11 cellular contexts compared by ENCODE assay signal in genomic region chr1:207839083-207839413, GRCh38.
DNase-seq lines count a peak whose midpoint lies in the region; ATAC-seq and TF ChIP-seq lines count a peak whose summit lies in the region.
"Had no signal": no experiment of that assay in that cellular context is flagged by ENCODE, and none has a peak within 500 bp of the region (broad histone marks: within the 10 kb centered on the region; RNA-seq: fewer than 3 reads in every experiment).

No MANE protein-coding gene starts in this region.

- H2AFZ ChIP-seq in mammary epithelial cell (ENCODE audit: low read depth, low read length) = no peak overlapping the region

- peaks cover 40% of the 10 kb centered on the region for H3K4me1 Mint-ChIP-seq in MCF 10A (ENCODE audit: insufficient read depth, unreplicated experiment)
- H3K4me1 Mint-ChIP-seq in activated naive CD8-positive, alpha-beta T cell (ENCODE audit: low read depth) = peaks cover 84% of the 10 kb centered on the region
- peaks cover 66 to 98% (median 93%) of the 10 kb centered on the region in 7 donors for H3K4me1 Mint-ChIP-seq in naive thymus-derived CD4-positive, alpha-beta T cell

- H3K27me3 ChIP-seq in mammary epithelial cell (ENCODE audit: insufficient read depth, low read length) (no peaks in the 10 kb centered on the region), BE2C (no peaks in the 10 kb centered on the region)
- H3K27me3 ChIP-seq in naive thymus-derived CD4-positive, alpha-beta T cell (ENCODE audit: control insufficient read depth in 2 of 2, insufficient read depth in 2 of 2, low read length in 2 of 2) = no peaks in the 10 kb centered on the region

- H3K79me2 ChIP-seq in mammary epithelial cell (ENCODE audit: insufficient read depth, low read length) = peaks cover 88% of the 10 kb centered on the region

- in situ Hi-C loops in mammary epithelial cell (cut with MboI; ENCODE audit: low sequenced_read_pairs in 2 of 2) = no loop called here

- H3K36me3 Mint-ChIP-seq in MCF 10A (ENCODE audit: insufficient read depth, unreplicated experiment) = peaks cover 36% of the 10 kb centered on the region
- H3K36me3 Mint-ChIP-seq in activated naive CD8-positive, alpha-beta T cell = peaks cover 5% of the 10 kb centered on the region
- H3K36me3 Mint-ChIP-seq in naive thymus-derived CD4-positive, alpha-beta T cell = peaks cover 0 to 21% (median 0%) of the 10 kb centered on the region in 5 donors

- H3K9me3 ChIP-seq in mammary epithelial cell (replicated peaks; ENCODE audit: insufficient read depth, low read length) = no peaks in the 10 kb centered on the region
- no peaks in the 10 kb centered on the region for H3K9me3 ChIP-seq in naive thymus-derived CD4-positive, alpha-beta T cell (ENCODE audit: control insufficient read depth in 2 of 3, low read length in 3 of 3)
- no peaks in the 10 kb centered on the region for H3K9me3 ChIP-seq in BE2C

- peaks cover 5% of the 10 kb centered on the region for H3K4me1 ChIP-seq in mammary epithelial cell (ENCODE audit: insufficient read depth, low read length)
- H3K4me1 ChIP-seq in naive thymus-derived CD4-positive, alpha-beta T cell (ENCODE audit: control insufficient read depth in 2 of 2, insufficient read depth in 2 of 2, low read length in 2 of 2) = peaks cover 9 to 65% of the 10 kb centered on the region in 2 donors
- no peaks in the 10 kb centered on the region for H3K4me1 ChIP-seq in urinary bladder (ENCODE audit: insufficient read depth)
- no peaks in the 10 kb centered on the region for H3K4me1 ChIP-seq in BE2C

- H3K27ac ChIP-seq in mammary epithelial cell (ENCODE audit: insufficient read depth, low read depth, low read length) (no peak overlapping the region), urinary bladder (ENCODE audit: low read depth) (peak overlapping the region; percentile 59)
- H3K27ac ChIP-seq in naive thymus-derived CD4-positive, alpha-beta T cell (ENCODE audit: low read depth, low read length) = peak overlapping the region; percentile 27
- H3K27ac ChIP-seq: HL-60 had no signal

- DNase-seq in MCF 10A (ENCODE audit: unreplicated experiment) (no peak), mammary epithelial cell (no peak), occipital lobe (lab: John Stamatoyannopoulos, UW) (no peak), BE2C (no peak)
- DNase-seq in naive thymus-derived CD4-positive, alpha-beta T cell = no peak
- DNase-seq: DMS79 treated with DMSO at 0.1 percent for 48 hours had no signal

- no peak for ATAC-seq in naive thymus-derived CD4-positive, alpha-beta T cell
- ATAC-seq in HG02938 (IDR thresholded peaks at IDR 0.05; ENCODE audit: unreplicated experiment) = no peak

- no peaks in the 10 kb centered on the region for H4K20me1 ChIP-seq in mammary epithelial cell (ENCODE audit: insufficient read depth, low read length)

- no peak for TF ChIP-seq CTCF in MCF 10A (IDR thresholded peaks at IDR 0.05; ENCODE audit: unreplicated experiment)
- TF ChIP-seq CTCF in mammary epithelial cell (conservative IDR thresholded peaks at IDR 0.05 in 1 of 2, IDR thresholded peaks at IDR 0.05 in 1 of 2; ENCODE audit: extremely low read depth in 1 of 2, insufficient read depth in 1 of 2, low read depth in 1 of 2, low read length in 2 of 2) = no peak
- TF ChIP-seq CTCF in BE2C (IDR thresholded peaks at IDR 0.05; ENCODE audit: low read depth, low read length) = no peak

- no peak overlapping the region for H3K4me3 Mint-ChIP-seq in MCF 10A (ENCODE audit: unreplicated experiment)
- H3K4me3 Mint-ChIP-seq in activated naive CD8-positive, alpha-beta T cell = no peak overlapping the region
- H3K4me3 Mint-ChIP-seq in naive thymus-derived CD4-positive, alpha-beta T cell = peak overlapping the region in 7 of 10 donors; percentile 4 to 41 (median 20)

- intact Hi-C loops in MCF 10A (cut with micrococcal nuclease) = no loop called here
- intact Hi-C loops in mammary epithelial cell (cut with micrococcal nuclease) = no loop called here
- intact Hi-C loops in naive thymus-derived CD4-positive, alpha-beta T cell (cut with micrococcal nuclease) = no loop called here

- dilution Hi-C loops in mammary epithelial cell (cut with HindIII; ENCODE audit: low sequenced_read_pairs) = no loop called here

- CTCF ChIA-PET in MCF 10A (lab: Yijun Ruan, JAX) = interaction anchor here (0.6 to 28.1 kb wide), 10 partner anchors 10 to 1726 kb away, joined by 3 to 790 read pairs (median 9); no protein-coding TSS in a partner anchor
- CTCF ChIA-PET in mammary epithelial cell (lab: Charles Lee; ENCODE audit: low non-redundant PET) = interaction anchor here (0.6 kb wide), 1 partner anchor 29 kb away, joined by 3 read pairs; no protein-coding TSS in a partner anchor
- CTCF ChIA-PET in naive thymus-derived CD4-positive, alpha-beta T cell (lab: Charles Lee) = interaction anchor here (0.7 to 1.6 kb wide), 7 partner anchors 9 to 755 kb away, joined by 3 to 6 read pairs (median 4); no protein-coding TSS in a partner anchor

- H3K27ac Mint-ChIP-seq in MCF 10A (ENCODE audit: low read depth, unreplicated experiment) = peak overlapping the region; percentile 32
- peak overlapping the region; percentile 36 for H3K27ac Mint-ChIP-seq in activated naive CD8-positive, alpha-beta T cell
- peak overlapping the region; percentile 6 to 98 (median 61) for H3K27ac Mint-ChIP-seq in naive thymus-derived CD4-positive, alpha-beta T cell

- H3K36me3 ChIP-seq in mammary epithelial cell (ENCODE audit: insufficient read depth, low read length) (peaks cover 7% of the 10 kb centered on the region), urinary bladder (ENCODE audit: insufficient read depth) (no peaks in the 10 kb centered on the region), BE2C (no peaks in the 10 kb centered on the region)
- H3K36me3 ChIP-seq in naive thymus-derived CD4-positive, alpha-beta T cell (ENCODE audit: control insufficient read depth in 2 of 3, insufficient read depth in 3 of 3, low read length in 3 of 3) = peaks cover 0 to 25% (median 0%) of the 10 kb centered on the region in 3 experiments

- BruUV-seq in MCF 10A (replicated peaks; lab: Mats Ljungman, UMichigan) = no TSS peak
- no TSS peak for BruUV-seq in mammary epithelial cell (replicated peaks; lab: Mats Ljungman, UMichigan)

- H3K27me3 Mint-ChIP-seq in MCF 10A (ENCODE audit: insufficient read depth, unreplicated experiment) = no peaks in the 10 kb centered on the region
- no peaks in the 10 kb centered on the region for H3K27me3 Mint-ChIP-seq in activated naive CD8-positive, alpha-beta T cell
- H3K27me3 Mint-ChIP-seq in naive thymus-derived CD4-positive, alpha-beta T cell = no peaks in the 10 kb centered on the region

- H3K9me3 Mint-ChIP-seq in MCF 10A (ENCODE audit: unreplicated experiment) = no peaks in the 10 kb centered on the region
- H3K9me3 Mint-ChIP-seq in activated naive CD8-positive, alpha-beta T cell (ENCODE audit: low read depth) = no peaks in the 10 kb centered on the region
- no peaks in the 10 kb centered on the region for H3K9me3 Mint-ChIP-seq in naive thymus-derived CD4-positive, alpha-beta T cell

- H3K9ac ChIP-seq in mammary epithelial cell (ENCODE audit: insufficient read depth, low read length) = no peak overlapping the region

- H3K4me2 ChIP-seq in mammary epithelial cell (ENCODE audit: insufficient read depth, low read depth, low read length) = no peak overlapping the region
- H3K4me2 ChIP-seq: smooth muscle cell had no signal

- POLR2A ChIA-PET in MCF 10A (lab: Yijun Ruan, JAX) = interaction anchor here (0.8 to 6.5 kb wide), 6 partner anchors 9 to 29 kb away, joined by 4 to 33 read pairs (median 13); no protein-coding TSS in a partner anchor
- POLR2A ChIA-PET in naive thymus-derived CD4-positive, alpha-beta T cell (lab: Charles Lee) = interaction anchor here (1.0 to 1.4 kb wide), 3 partner anchors 15 to 35 kb away, joined by 4 to 9 read pairs (median 6); no protein-coding TSS in a partner anchor

- no peak overlapping the region for H3K4me3 ChIP-seq in mammary epithelial cell (replicated peaks in 1 of 3; ENCODE audit: insufficient read depth in 1 of 3, low read depth in 2 of 3, low read length in 3 of 3)
- H3K4me3 ChIP-seq in naive thymus-derived CD4-positive, alpha-beta T cell (ENCODE audit: low read length) = no peak overlapping the region
- no peak overlapping the region for H3K4me3 ChIP-seq in urinary bladder (ENCODE audit: low read depth, low read length)
- H3K4me3 ChIP-seq in BE2C (ENCODE audit: low read depth, low read length) = no peak overlapping the region
- H3K4me3 ChIP-seq: smooth muscle cell had no signal

Comparison
In these comparisons a context has a peak if more than half of its experiments do, and no peak if none do; other contexts are left out.
1. H3K4me3 Mint-ChIP-seq: peak in naive thymus-derived CD4-positive, alpha-beta T cell (7 of 10); none in MCF 10A (single experiment) and activated naive CD8-positive, alpha-beta T cell (single experiment).
2. Peak in every context shown above with its lines, with median percentiles within 50 percentile points of each other: H3K27ac Mint-ChIP-seq.